In the genomic region with DNA sequence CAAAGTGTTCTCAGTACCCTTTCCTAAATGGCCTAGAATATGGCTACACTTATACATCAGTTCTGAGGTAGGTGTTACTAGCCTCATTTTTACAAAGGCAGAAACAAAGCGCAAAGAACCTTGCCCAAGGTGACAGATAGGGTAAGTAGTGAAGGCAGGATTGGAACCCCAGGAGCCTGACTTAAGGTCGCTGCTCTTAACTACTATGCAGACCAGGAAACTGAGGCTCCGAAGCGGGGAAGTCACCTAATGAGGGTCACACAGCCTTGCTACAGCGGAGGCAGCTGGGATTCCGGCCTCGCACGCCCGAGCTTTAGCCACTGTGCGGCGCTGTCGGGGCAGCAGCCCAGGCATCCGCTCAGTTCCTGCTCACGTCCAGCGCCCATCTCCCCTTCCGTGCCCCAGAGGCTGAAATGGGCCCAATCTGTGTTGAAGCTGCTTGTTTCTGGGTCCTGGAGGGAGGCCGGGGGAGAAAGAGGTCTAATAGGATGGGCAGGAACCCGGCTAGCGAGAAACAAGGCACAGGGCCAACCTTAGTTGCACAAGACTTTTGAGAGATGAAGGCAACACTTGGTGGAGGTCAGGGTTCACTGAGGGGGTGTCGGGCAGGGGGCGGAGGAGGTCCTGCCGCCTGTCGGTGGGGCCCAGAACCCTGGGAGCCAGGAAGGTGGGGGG, we compare ENCODE assay signal across 8 cellular contexts. TPM values are rescaled to one million over a fixed set of nuclear protein-coding genes. Genes with fewer than 3 reads are reported as not detected.
DNase-seq lines count a peak whose midpoint lies in the region; ATAC-seq, FAIRE-seq and TF ChIP-seq lines count a peak whose summit lies in the region.

No MANE protein-coding gene starts in this region.

- no peaks in the 10 kb centered on the region for H3K79me2 ChIP-seq in H9 (ENCODE audit: insufficient read depth, low read length)
- no peaks in the 10 kb centered on the region for H3K79me2 ChIP-seq in SK-N-SH (ENCODE audit: insufficient read depth)

- no peak overlapping the region for H3K23ac ChIP-seq in H9 (ENCODE audit: insufficient read length, low read depth, low read length)

- TF ChIP-seq CTCF in H9 (conservative IDR thresholded peaks at IDR 0.05) = peak; percentile 92
- TF ChIP-seq CTCF in SK-N-SH (IDR thresholded peaks at IDR 0.05) = peak; percentile 89
- TF ChIP-seq CTCF in heart right ventricle (IDR thresholded peaks at IDR 0.05) = peak; percentile 55 to 87 (median 78)

- intact Hi-C loops in heart right ventricle (cut with DNase I) = loop anchor here in 5 of 10 donors (2.0 to 5.0 kb wide), 4 partner anchors 136 to 276 kb away; no protein-coding TSS in a partner anchor

- H3K4me1 ChIP-seq in H9 (ENCODE audit: insufficient read depth, low read length) (no peaks in the 10 kb centered on the region), SK-N-SH (ENCODE audit: control insufficient read depth in 1 of 2, insufficient read depth in 2 of 2, low read depth in 1 of 2, low read length in 1 of 2) (peaks cover 0 to 12% of the 10 kb centered on the region in 2 experiments; a peak in 1 of 4 replicates), heart right ventricle (peaks cover 10 to 60% (median 48%) of the 10 kb centered on the region in 9 donors)

- peaks cover 7% of the 10 kb centered on the region for H3K23me2 ChIP-seq in H9 (ENCODE audit: insufficient read length, low read depth, low read length, poor library complexity, severe bottlenecking)

- H3K9ac ChIP-seq in H9 (ENCODE audit: extremely low read depth, insufficient read length, low read length) = no peak overlapping the region
- peak overlapping the region; percentile 53; the same call in 1 of the 2 replicates for H3K9ac ChIP-seq in SK-N-SH

- H3K4ac ChIP-seq in H9 (ENCODE audit: low read depth, low read length) = no peak overlapping the region

- H3K27me3 Mint-ChIP-seq in H9 (ENCODE audit: low read depth) = peaks cover 65% of the 10 kb centered on the region
- H3K27me3 Mint-ChIP-seq in activated naive CD4-positive, alpha-beta T cell treated with anti-CD3 and anti-CD28 coated beads, Interleukin-2, amount 50 U/mL, for 24 hours = peaks cover 20% of the 10 kb centered on the region

- no peak overlapping the region for H4K5ac ChIP-seq in H9 (ENCODE audit: insufficient read length, low read depth, low read length)

- H3K9me3 ChIP-seq in H9 (ENCODE audit: control insufficient read depth, low read depth, low read length) (no peaks in the 10 kb centered on the region), SK-N-SH (no peaks in the 10 kb centered on the region), heart right ventricle (no peaks in the 10 kb centered on the region)

- peaks cover 32 to 37% of the 10 kb centered on the region in 2 experiments for H3K4me1 Mint-ChIP-seq in H9
- peaks cover 38% of the 10 kb centered on the region for H3K4me1 Mint-ChIP-seq in activated naive CD4-positive, alpha-beta T cell treated with anti-CD3 and anti-CD28 coated beads, Interleukin-2, amount 50 U/mL, for 24 hours

- H2BK15ac ChIP-seq in H9 (ENCODE audit: low read depth, low read length) = no peak overlapping the region

- H3K9me2 ChIP-seq in SK-N-SH = no peaks in the 10 kb centered on the region

- peaks cover 82% of the 10 kb centered on the region for H3K27me3 ChIP-seq in H9 (ENCODE audit: insufficient read depth, low read length)
- H3K27me3 ChIP-seq in SK-N-SH (ENCODE audit: insufficient read depth) = peaks cover 71% of the 10 kb centered on the region
- H3K27me3 ChIP-seq in heart right ventricle = peaks cover 22 to 99% (median 96%) of the 10 kb centered on the region in 7 donors

- peak; percentile 82 for FAIRE-seq in G401.6 (lab: Jason Lieb, UNC)

- H4K8ac ChIP-seq in H9 (replicated peaks; ENCODE audit: insufficient read length, low read depth, low read length) = no peak overlapping the region

- no peak overlapping the region for H3K18ac ChIP-seq in H9 (ENCODE audit: insufficient read length, low read depth, low read length)

- H4K20me1 ChIP-seq in H9 (ENCODE audit: control insufficient read depth, insufficient read depth, insufficient read length) = no peaks in the 10 kb centered on the region
- H4K20me1 ChIP-seq in SK-N-SH (ENCODE audit: insufficient read depth) = no peaks in the 10 kb centered on the region; the same call in 1 of the 2 replicates

- H3K36me3 Mint-ChIP-seq in H9 (ENCODE audit: insufficient read depth in 1 of 3, low read depth in 3 of 3) = no peaks in the 10 kb centered on the region; a peak in 1 of 7 replicates
- H3K36me3 Mint-ChIP-seq in activated naive CD4-positive, alpha-beta T cell treated with anti-CD3 and anti-CD28 coated beads, Interleukin-2, amount 50 U/mL, for 24 hours = no peaks in the 10 kb centered on the region

- no peak overlapping the region for H3K27ac Mint-ChIP-seq in H9
- H3K27ac Mint-ChIP-seq in activated naive CD4-positive, alpha-beta T cell treated with anti-CD3 and anti-CD28 coated beads, Interleukin-2, amount 50 U/mL, for 24 hours = peak overlapping the region; percentile 62

- H3K4me2 ChIP-seq in H9 (ENCODE audit: insufficient read depth, insufficient read length, low read length) (peak overlapping the region; percentile 57), SK-N-SH (peak overlapping the region; percentile 78)

- DNase-seq in H9 (peak; percentile 90), LoVo (ENCODE audit: low spot score) (peak; percentile 82), SK-N-SH (peak; percentile 87), heart right ventricle (peak; percentile 60 to 78), retina (peak; percentile 88), cerebellum (ENCODE audit: low spot score) (no peak)

- no peak overlapping the region for H2BK120ac ChIP-seq in H9 (ENCODE audit: low read depth, low read length, poor library complexity, severe bottlenecking)

- POLR2A ChIA-PET in SK-N-SH (lab: Yijun Ruan, JAX) = interaction anchor here (1.0 kb wide), 1 partner anchor 273 kb away, joined by 3 read pairs; no protein-coding TSS in a partner anchor

- no peaks in the 10 kb centered on the region for H3F3A ChIP-seq in SK-N-SH (replicated peaks; ENCODE audit: insufficient read depth)

- TF ChIP-seq EP300 in SK-N-SH (IDR thresholded peaks at IDR 0.05; ENCODE audit: borderline replicate concordance in 1 of 2, low read depth in 1 of 2, low read length in 1 of 2) = no peak

- CTCF ChIA-PET in SK-N-SH (lab: Yijun Ruan, JAX) = interaction anchor here (0.6 to 28.7 kb wide), 45 partner anchors 11 to 794 kb away, joined by 3 to 1422 read pairs (median 4); no protein-coding TSS in a partner anchor

- no CpG with 5 or more reads among the region's 23 CpGs for WGBS in H9 (ENCODE audit: extremely low coverage, insufficient read length, low lambda C conversion rate)
- WGBS in SK-N-SH (ENCODE audit: low lambda C conversion rate) = 11% methylated on average over 10 of the region's 23 CpGs
- 4% methylated on average over 23 of the region's 23 CpGs for WGBS in heart right ventricle, 2 donors

- H2BK12ac ChIP-seq in H9 (ENCODE audit: insufficient read length, low read depth, low read length) = no peak overlapping the region

- H3K4me3 ChIP-seq in SK-N-SH (ENCODE audit: low read depth in 2 of 2, low read length in 1 of 2) = peak overlapping the region in 1 of 2 experiments; percentile 87; a peak in 3 of 4 replicates
- H3K4me3 ChIP-seq in heart right ventricle = peak overlapping the region; percentile 46 to 87 (median 70)

- H2BK20ac ChIP-seq in H9 (ENCODE audit: low read depth, low read length, poor library complexity, severe bottlenecking) = no peak overlapping the region

- H4K91ac ChIP-seq in H9 (ENCODE audit: insufficient read length, low read depth, low read length) = no peak overlapping the region

- peaks cover 0 to 7% of the 10 kb centered on the region in 2 experiments; a peak in 1 of 5 replicates for H3K9me3 Mint-ChIP-seq in H9
- no peaks in the 10 kb centered on the region for H3K9me3 Mint-ChIP-seq in activated naive CD4-positive, alpha-beta T cell treated with anti-CD3 and anti-CD28 coated beads, Interleukin-2, amount 50 U/mL, for 24 hours

- no peak overlapping the region for H2AK5ac ChIP-seq in H9 (ENCODE audit: insufficient read length, low read length)

- H3T11ph ChIP-seq in H9 (ENCODE audit: low read length) = no peak overlapping the region

- H3K27ac ChIP-seq in H9 (ENCODE audit: insufficient read length, low read depth, low read length) = no peak overlapping the region
- no peak overlapping the region for H3K27ac ChIP-seq in SK-N-SH (ENCODE audit: low read depth in 2 of 2, low read length in 1 of 2)
- peak overlapping the region in 7 of 10 donors; percentile 36 to 94 (median 79) for H3K27ac ChIP-seq in heart right ventricle

- H3K56ac ChIP-seq in H9 (ENCODE audit: insufficient read length, low read depth, low read length) = no peak overlapping the region

- no peak overlapping the region for H2BK5ac ChIP-seq in H9 (ENCODE audit: insufficient read length, low read length)

- H3K14ac ChIP-seq in H9 (ENCODE audit: insufficient read depth, low read length) = no peak overlapping the region

- H3K36me3 ChIP-seq in SK-N-SH (replicated peaks in 1 of 2; ENCODE audit: control insufficient read depth in 1 of 2, insufficient read depth in 2 of 2, low read length in 1 of 2) (no peaks in the 10 kb centered on the region), heart right ventricle (no peaks in the 10 kb centered on the region)

- no peaks in the 10 kb centered on the region for H3K79me1 ChIP-seq in H9 (ENCODE audit: insufficient read depth, low read depth, low read length, poor library complexity, severe bottlenecking)

- H2AFZ ChIP-seq in H9 (ENCODE audit: low read length) = no peak overlapping the region
- peak overlapping the region; percentile 91 for H2AFZ ChIP-seq in SK-N-SH (ENCODE audit: low read depth)

- TF ChIP-seq RAD21 in SK-N-SH (IDR thresholded peaks at IDR 0.05; ENCODE audit: low read length) = peak; percentile 64

- peak overlapping the region; percentile 59 to 84 for H3K4me3 Mint-ChIP-seq in H9
- peak overlapping the region; percentile 92 for H3K4me3 Mint-ChIP-seq in activated naive CD4-positive, alpha-beta T cell treated with anti-CD3 and anti-CD28 coated beads, Interleukin-2, amount 50 U/mL, for 24 hours

- ATAC-seq in heart right ventricle = peak in 7 of 8 donors; percentile 7 to 63 (median 38)

TF ChIP-seq in SK-N-SH, 30 proteins besides CTCF, POLR2A, EP300 and RAD21 (continues in another document):
- TF ChIP-seq ELF1 (IDR thresholded peaks at IDR 0.05) (no peak), RCOR1 (IDR thresholded peaks at IDR 0.05; ENCODE audit: low read length) (0 out of 2 replicates have a peak, but pooled peaks have one; percentile 21)

RNA-seq across cellular contexts. Expression of a gene that starts 1.4 kb away (rescaled TPM):
- 0.07 TPM in 1 of 2 replicates, not detected in the other for total RNA-seq in H9 (2021)
- polyA plus RNA-seq in SK-N-SH (2012; rRNA removed) = not detected in 2 replicates
- polyA plus RNA-seq in SK-N-SH (2012; cell fraction: cytosol; rRNA removed) = under 0.01 TPM in 1 of 2 replicates, not detected in the other
- not detected in 2 replicates for polyA plus RNA-seq in SK-N-SH (2012; cell fraction: nucleus; rRNA removed)
- total RNA-seq in heart right ventricle = under 1 TPM in 4 of 10 donors, not detected in 6; 0.05 to 0.14 (median 0.07) TPM
- under 1 TPM in 1 of 2 donors, not detected in 1; 0.01 TPM for polyA plus RNA-seq in heart right ventricle
- total RNA-seq in cerebellum = 0.18 TPM

RNA-seq across cellular contexts. Expression of a gene that starts 20.4 kb away (rescaled TPM):
- 0.11 and 0.15 TPM in 2 replicates for total RNA-seq in H9 (2021)
- not detected in 2 replicates for polyA plus RNA-seq in SK-N-SH (2012; rRNA removed)
- polyA plus RNA-seq in SK-N-SH (2012; cell fraction: cytosol; rRNA removed) = not detected in 2 replicates
- 0.10 TPM in 1 of 2 replicates, not detected in the other for polyA plus RNA-seq in SK-N-SH (2012; cell fraction: nucleus; rRNA removed)
- total RNA-seq in heart right ventricle = not detected
- under 1 TPM in 1 of 2 donors, not detected in 1; 0.03 TPM for polyA plus RNA-seq in heart right ventricle
- not detected for total RNA-seq in cerebellum

Comparison
In these comparisons a context has a peak if more than half of its experiments do, and no peak if none do; other contexts are left out.
1. H3K27ac ChIP-seq: peak in heart right ventricle (7 of 10); none in H9 (single experiment) and SK-N-SH (0 of 2).
2. Peak in every context shown above with its lines, with median percentiles within 50 percentile points of each other: CTCF ChIP-seq.